In genomic region chr13:109694972-109695371, GRCh38 we compare ENCODE assay signal across 31 cellular contexts.
DNase-seq lines count a peak whose midpoint lies in the region; ATAC-seq and TF ChIP-seq lines count a peak whose summit lies in the region.
"Had no signal": no experiment of that assay in that cellular context is flagged by ENCODE, and none has a peak within 500 bp of the region (broad histone marks: within the 10 kb centered on the region; RNA-seq: fewer than 3 reads in every experiment).

No MANE protein-coding gene starts in this region.

- H3K4me2 ChIP-seq in smooth muscle cell: no peak overlapping the region
- H3K4me2 ChIP-seq: SK-N-SH had no signal

- H3K27ac Mint-ChIP-seq in stimulated activated naive CD8-positive, alpha-beta T cell treated with anti-CD3 and anti-CD28 coated beads, Interleukin-15, amount 100 ng/mL, for 72 hours: no peak overlapping the region
- H3K27ac Mint-ChIP-seq: activated naive CD4-positive, alpha-beta T cell treated with anti-CD3 and anti-CD28 coated beads for 36 hours; activated T-helper 1 cell treated with anti-CD3 and anti-CD28 coated beads, Interleukin-12 subunit alpha, Interleukin-12 subunit beta, Interleukin-2, Interleukin-4 antibody, amounts not matched to agents 30 ng/mL and 10 ng/mL and 1 ng/mL, durations not matched to agents 14 hours and 24 hours and 36 hours; B cell; CD4-positive, alpha-beta memory T cell; IgD-negative memory B cell had no signal

- H3K4me3 ChIP-seq in smooth muscle cell (no peak overlapping the region), testis (no peak overlapping the region)
- H3K4me3 ChIP-seq: breast epithelium, pancreas, stomach, thyroid gland had no signal

- peaks cover 2% of the 10 kb centered on the region for H3K4me1 ChIP-seq in smooth muscle cell (ENCODE audit: low read depth)
- no peaks in the 10 kb centered on the region for H3K4me1 ChIP-seq in testis
- H3K4me1 ChIP-seq: breast epithelium, pancreas had no signal

- no peak overlapping the region for H3K4me3 Mint-ChIP-seq in stimulated activated naive CD8-positive, alpha-beta T cell treated with anti-CD3 and anti-CD28 coated beads, Interleukin-15, amount 100 ng/mL, for 72 hours
- H3K4me3 Mint-ChIP-seq: activated naive CD4-positive, alpha-beta T cell treated with anti-CD3 and anti-CD28 coated beads for 36 hours; activated T-helper 1 cell treated with anti-CD3 and anti-CD28 coated beads, Interleukin-12 subunit alpha, Interleukin-12 subunit beta, Interleukin-2, Interleukin-4 antibody, amounts not matched to agents 30 ng/mL and 10 ng/mL and 1 ng/mL, durations not matched to agents 14 hours and 24 hours and 36 hours; B cell; CD4-positive, alpha-beta memory T cell; neural crest cell had no signal

- DNase-seq in stimulated activated naive CD8-positive, alpha-beta T cell treated with anti-CD3 and anti-CD28 coated beads, Interleukin-15, amount 100 ng/mL, for 72 hours: no peak
- no peak for DNase-seq in stimulated activated naive CD8-positive, alpha-beta T cell treated with anti-CD3 and anti-CD28 coated beads, Interleukin-15, Interleukin-2, amounts not matched to agents 100 U/mL and 50 U/mL, for 24 hours
- peak; percentile 9 for DNase-seq in NCI-H69 (lab: John Stamatoyannopoulos, UW)
- DNase-seq in erythroblast (lab: John Stamatoyannopoulos, UW): peak; percentile 16 to 41
- DNase-seq in nucleus accumbens (lab: John Stamatoyannopoulos, UW): no peak
- no peak for DNase-seq in smooth muscle cell (lab: John Stamatoyannopoulos, UW; ENCODE audit: unreplicated experiment)
- DNase-seq in testis: no peak
- DNase-seq: ACHN; activated CD4-positive, alpha-beta T cell treated with anti-CD3 and anti-CD28 coated beads, Interleukin-2, amount 50 U/mL, for 4 hours; activated CD8-positive, alpha-beta memory T cell treated with anti-CD3 and anti-CD28 coated beads, Interleukin-2, amount 50 U/mL, for 4 hours; activated naive CD4-positive, alpha-beta T cell treated with anti-CD3 and anti-CD28 coated beads for 36 hours; anterior cingulate cortex; CD4-positive, alpha-beta memory T cell; EL; left colon; NCI-H1105; NCI-H187 treated with DMSO at 0.1 percent for 48 hours; NCI-H345; pancreas; retina; SK-N-SH; small intestine; stimulated activated CD4-positive, alpha-beta T cell treated with anti-CD3 and anti-CD28 coated beads, Interleukin-2, amount 100 ng/mL, for 24 hours; stimulated activated CD8-positive, alpha-beta memory T cell treated with anti-CD3 and anti-CD28 coated beads, Interleukin-4, amount 100 ng/mL, for 48 hours; stomach; thyroid gland had no signal

- H3K27me3 ChIP-seq in smooth muscle cell (ENCODE audit: low read depth): no peaks in the 10 kb centered on the region
- no peaks in the 10 kb centered on the region for H3K27me3 ChIP-seq in testis
- H3K27me3 ChIP-seq: breast epithelium, pancreas, stomach, thyroid gland had no signal

- ATAC-seq in stimulated activated naive CD8-positive, alpha-beta T cell treated with anti-CD3 and anti-CD28 coated beads, Interleukin-15, amount 100 ng/mL, for 72 hours: peak; percentile 39
- no peak for ATAC-seq in stimulated activated naive CD8-positive, alpha-beta T cell treated with anti-CD3 and anti-CD28 coated beads, Interleukin-15, Interleukin-2, amounts not matched to agents 100 U/mL and 50 U/mL, for 24 hours
- ATAC-seq: left colon, pancreas had no signal

- no peaks in the 10 kb centered on the region for H3K79me2 ChIP-seq in smooth muscle cell (ENCODE audit: low read depth)

- no peak overlapping the region for H3K9ac ChIP-seq in smooth muscle cell (ENCODE audit: low read depth)
- H3K9ac ChIP-seq: SK-N-SH had no signal

- no peaks in the 10 kb centered on the region for H4K20me1 ChIP-seq in smooth muscle cell (ENCODE audit: low read depth)

- H3K27ac ChIP-seq in smooth muscle cell (ENCODE audit: low read depth): no peak overlapping the region
- no peak overlapping the region for H3K27ac ChIP-seq in testis
- H3K27ac ChIP-seq: breast epithelium, pancreas, stomach, thyroid gland had no signal

- no peaks in the 10 kb centered on the region for H3K9me3 Mint-ChIP-seq in stimulated activated naive CD8-positive, alpha-beta T cell treated with anti-CD3 and anti-CD28 coated beads, Interleukin-15, amount 100 ng/mL, for 72 hours
- H3K9me3 Mint-ChIP-seq: activated naive CD4-positive, alpha-beta T cell treated with anti-CD3 and anti-CD28 coated beads for 36 hours; activated T-helper 1 cell treated with anti-CD3 and anti-CD28 coated beads, Interleukin-12 subunit alpha, Interleukin-12 subunit beta, Interleukin-2, Interleukin-4 antibody, amounts not matched to agents 30 ng/mL and 10 ng/mL and 1 ng/mL, durations not matched to agents 14 hours and 24 hours and 36 hours; CD4-positive, alpha-beta memory T cell; IgD-negative memory B cell; neural crest cell had no signal

- H3K9me3 ChIP-seq in smooth muscle cell (replicated peaks; ENCODE audit: low read depth) (no peaks in the 10 kb centered on the region), testis (no peaks in the 10 kb centered on the region)
- H3K9me3 ChIP-seq: breast epithelium, pancreas, SK-N-SH, stomach, thyroid gland had no signal

- H2AFZ ChIP-seq in smooth muscle cell (ENCODE audit: low read depth): no peak overlapping the region

- H3K36me3 ChIP-seq in smooth muscle cell (ENCODE audit: low read depth) (no peaks in the 10 kb centered on the region), testis (ENCODE audit: low read depth, missing control alignments) (no peaks in the 10 kb centered on the region)
- H3K36me3 ChIP-seq: breast epithelium, pancreas, stomach, thyroid gland had no signal

- 96% methylated on average over 4 of the region's 4 CpGs for WGBS in smooth muscle cell (ENCODE audit: low lambda C conversion rate)
- WGBS in testis, 2 donors: 91 to 94% methylated on average over 4 of the region's 4 CpGs

- intact Hi-C loops in testis (cut with DNase I; ENCODE audit: low total_unique reads): no loop called here

- no peaks in the 10 kb centered on the region for H3F3A ChIP-seq in smooth muscle cell (ENCODE audit: low read depth)

- H3K27me3 Mint-ChIP-seq in stimulated activated naive CD8-positive, alpha-beta T cell treated with anti-CD3 and anti-CD28 coated beads, Interleukin-15, amount 100 ng/mL, for 72 hours: no peaks in the 10 kb centered on the region
- H3K27me3 Mint-ChIP-seq: IgD-negative memory B cell had no signal

- H3K4me1 Mint-ChIP-seq in stimulated activated naive CD8-positive, alpha-beta T cell treated with anti-CD3 and anti-CD28 coated beads, Interleukin-15, amount 100 ng/mL, for 72 hours: peaks cover 1% of the 10 kb centered on the region
- H3K4me1 Mint-ChIP-seq: B cell, IgD-negative memory B cell had no signal

- no peak for TF ChIP-seq POLR2A in erythroblast (IDR thresholded peaks at IDR 0.05; ENCODE audit: low read length)
- no peak for TF ChIP-seq POLR2A in testis (IDR thresholded peaks at IDR 0.05)

- TF ChIP-seq CTCF in smooth muscle cell (IDR thresholded peaks at IDR 0.05; ENCODE audit: borderline replicate concordance, insufficient read depth, poor library complexity, severe bottlenecking): no peak
- no peak for TF ChIP-seq CTCF in testis (IDR thresholded peaks at IDR 0.05)

Comparison
In these comparisons a context has a peak if more than half of its experiments do, and no peak if none do; other contexts are left out.
1. DNase-seq: peak in NCI-H69 (single experiment) and erythroblast (2 of 2); none in stimulated activated naive CD8-positive, alpha-beta T cell treated with anti-CD3 and anti-CD28 coated beads, Interleukin-15, amount 100 ng/mL, for 72 hours (0 of 2), stimulated activated naive CD8-positive, alpha-beta T cell treated with anti-CD3 and anti-CD28 coated beads, Interleukin-15, Interleukin-2, amounts not matched to agents 100 U/mL and 50 U/mL, for 24 hours (single experiment), nucleus accumbens (0 of 56), smooth muscle cell (single experiment) and testis (single experiment).